ENCODE assay signal across 24 cellular contexts in genomic region chr17:64085650-64086005, GRCh38. TPM values are rescaled to one million over a fixed set of nuclear protein-coding genes. Genes with fewer than 3 reads are reported as not detected.
DNase-seq lines count a peak whose midpoint lies in the region; ATAC-seq and TF ChIP-seq lines count a peak whose summit lies in the region.
"Had no signal": no experiment of that assay in that cellular context is flagged by ENCODE, and none has a peak within 500 bp of the region (broad histone marks: within the 10 kb centered on the region; RNA-seq: fewer than 3 reads in every experiment).

No MANE protein-coding gene starts in this region.

- H3K9me3 ChIP-seq in PC-9 (ENCODE audit: insufficient read depth, low read depth) (no peaks in the 10 kb centered on the region), neutrophil (no peaks in the 10 kb centered on the region)
- H3K9me3 ChIP-seq: BLaER1, psoas muscle had no signal

- H3K36me3 Mint-ChIP-seq in GM23338 (ENCODE audit: low read depth) = no peaks in the 10 kb centered on the region

- H3K9me3 Mint-ChIP-seq in GM23338 = no peaks in the 10 kb centered on the region
- H3K9me3 Mint-ChIP-seq: activated CD4-positive, alpha-beta T cell treated with anti-CD3 and anti-CD28 coated beads, Interleukin-2, amount 10 ng/mL, durations not matched to agents 7 days and 5 days; activated naive CD4-positive, alpha-beta T cell treated with anti-CD3 and anti-CD28 coated beads for 36 hours; IgD-negative memory B cell had no signal

- CTCF ChIA-PET in PC-9 (lab: Charles Lee) = no interaction called here

- H4K20me1 ChIP-seq in GM23338 (replicated peaks; ENCODE audit: insufficient read depth) (no peaks in the 10 kb centered on the region), PC-9 (ENCODE audit: insufficient read depth) (no peaks in the 10 kb centered on the region)
- H4K20me1 ChIP-seq: BLaER1 had no signal

- H3K27me3 Mint-ChIP-seq in GM23338 (ENCODE audit: insufficient read depth, low read depth, poor library complexity) = no peaks in the 10 kb centered on the region
- H3K27me3 Mint-ChIP-seq: activated CD4-positive, alpha-beta T cell treated with anti-CD3 and anti-CD28 coated beads, Interleukin-2, amount 10 ng/mL, durations not matched to agents 7 days and 5 days; IgD-negative memory B cell had no signal

- BruUV-seq in PC-9 (replicated peaks; lab: Mats Ljungman, UMichigan) = no TSS peak

- intact Hi-C loops in PC-9 (cut with micrococcal nuclease; ENCODE audit: unreplicated experiment) = no loop called here

- TF ChIP-seq CTCF in GM23338 (conservative IDR thresholded peaks at IDR 0.05; ENCODE audit: low read depth in 2 of 2) (no peak), PC-9 (conservative IDR thresholded peaks at IDR 0.05) (no peak), neutrophil (IDR thresholded peaks at IDR 0.05) (no peak)

- H3K79me2 ChIP-seq in GM23338 (replicated peaks; ENCODE audit: insufficient read depth) (no peaks in the 10 kb centered on the region), PC-9 (ENCODE audit: low read depth) (peaks cover 52% of the 10 kb centered on the region)

- POLR2A ChIA-PET in PC-9 (lab: Charles Lee; ENCODE audit: unreplicated experiment) = interaction anchor here (0.5 kb wide), 1 partner anchor 325 kb away, joined by 3 read pairs; no protein-coding TSS in a partner anchor

- no peaks in the 10 kb centered on the region for H3K27me3 ChIP-seq in GM23338 (ENCODE audit: insufficient read depth)
- no peaks in the 10 kb centered on the region for H3K27me3 ChIP-seq in PC-9 (ENCODE audit: insufficient read depth, low read depth)
- no peaks in the 10 kb centered on the region for H3K27me3 ChIP-seq in neutrophil
- H3K27me3 ChIP-seq: BLaER1, SJSA1 had no signal

- peaks cover 15% of the 10 kb centered on the region for H3K4me1 Mint-ChIP-seq in GM23338

- DNase-seq in GM23338 (ENCODE audit: low spot score) (no peak), PC-9 (no peak), erythroblast (lab: John Stamatoyannopoulos, UW) (peak; percentile 39 to 56), NCI-H69 (lab: John Stamatoyannopoulos, UW) (no peak), NCI-H1417 (lab: John Stamatoyannopoulos, UW) (no peak)
- DNase-seq: activated CD4-positive, alpha-beta T cell treated with anti-CD3 and anti-CD28 coated beads, Interleukin-2, amount 10 ng/mL, durations not matched to agents 7 days and 5 days; activated naive CD4-positive, alpha-beta T cell treated with anti-CD3 and anti-CD28 coated beads for 36 hours; activated T-cell treated with anti-CD3 and anti-CD28 coated beads, Interleukin-2, amount 50 U/mL, for 48 hours; aorta; Calu3; dermis blood vessel endothelial cell; DND-41; glutamatergic neuron; NCI-H1436 treated with DMSO at 0.1 percent for 48 hours; NCI-H446 treated with DMSO at 0.1 percent for 48 hours; psoas muscle; stimulated activated CD4-positive, alpha-beta T cell treated with anti-CD3 and anti-CD28 coated beads, Interleukin-1b, Interleukin-23, amount 100 ng/mL, for 48 hours; T-helper 1 cell had no signal

- H3K9me2 ChIP-seq in GM23338 (ENCODE audit: insufficient read depth) (no peaks in the 10 kb centered on the region), PC-9 (ENCODE audit: insufficient read depth) (no peaks in the 10 kb centered on the region)

- peaks cover 11% of the 10 kb centered on the region for H3K4me1 ChIP-seq in GM23338 (ENCODE audit: insufficient read depth)
- peaks cover 87% of the 10 kb centered on the region for H3K4me1 ChIP-seq in PC-9 (replicated peaks; ENCODE audit: insufficient read depth)
- peaks cover 38 to 48% of the 10 kb centered on the region in 2 experiments for H3K4me1 ChIP-seq in neutrophil (ENCODE audit: control insufficient read depth in 1 of 2, insufficient read depth in 1 of 2, low read depth in 1 of 2, low read length in 1 of 2)

- no peak for TF ChIP-seq POLR2A in erythroblast (IDR thresholded peaks at IDR 0.05; ENCODE audit: low read length)

- ATAC-seq in GM23338 = no peak
- no peak for ATAC-seq in GM21381 (IDR thresholded peaks at IDR 0.05; ENCODE audit: unreplicated experiment)
- no peak for ATAC-seq in activated CD4-positive, CD25-positive, alpha-beta regulatory T cell treated with anti-CD3 and anti-CD28 coated beads, Interleukin-2, amount 50 U/mL, for 24 hours

- H3K4me3 ChIP-seq in GM23338 (no peak overlapping the region), PC-9 (no peak overlapping the region), neutrophil (ENCODE audit: low read depth in 1 of 2, low read length in 1 of 2) (no peak overlapping the region)
- H3K4me3 ChIP-seq: BLaER1, psoas muscle, SJSA1 had no signal

- H3K27ac ChIP-seq in GM23338 (ENCODE audit: low read depth) (no peak overlapping the region), PC-9 (peak overlapping the region; percentile 99), neutrophil (peak overlapping the region; percentile 99)
- H3K27ac ChIP-seq: BLaER1, psoas muscle, SJSA1 had no signal

- H3K36me3 ChIP-seq in GM23338 (ENCODE audit: insufficient read depth) (no peaks in the 10 kb centered on the region), PC-9 (ENCODE audit: low read depth) (no peaks in the 10 kb centered on the region), neutrophil (no peaks in the 10 kb centered on the region)
- H3K36me3 ChIP-seq: BLaER1, SJSA1 had no signal

- no peak overlapping the region for H3K27ac Mint-ChIP-seq in GM23338
- H3K27ac Mint-ChIP-seq: activated CD4-positive, alpha-beta T cell treated with anti-CD3 and anti-CD28 coated beads, Interleukin-2, amount 10 ng/mL, durations not matched to agents 7 days and 5 days; activated naive CD4-positive, alpha-beta T cell treated with anti-CD3 and anti-CD28 coated beads for 36 hours; IgD-negative memory B cell had no signal

- H2AFZ ChIP-seq in GM23338 (peak overlapping the region; percentile 52; the same call in 1 of the 2 replicates), PC-9 (no peak overlapping the region)

- no peak overlapping the region for H3K4me3 Mint-ChIP-seq in GM23338
- H3K4me3 Mint-ChIP-seq: activated CD4-positive, alpha-beta T cell treated with anti-CD3 and anti-CD28 coated beads, Interleukin-2, amount 10 ng/mL, durations not matched to agents 7 days and 5 days; activated naive CD4-positive, alpha-beta T cell treated with anti-CD3 and anti-CD28 coated beads for 36 hours; IgD-negative memory B cell had no signal

- H3K4me2 ChIP-seq in GM23338 (peak overlapping the region; percentile 39; the same call in 1 of the 2 replicates), PC-9 (peak overlapping the region; percentile 77)
- H3K4me2 ChIP-seq: BLaER1 had no signal

- H3F3A ChIP-seq in GM23338 (replicated peaks; ENCODE audit: low read depth) = no peaks in the 10 kb centered on the region
- H3F3A ChIP-seq in PC-9 (ENCODE audit: insufficient read depth, low read depth) = peaks cover 70% of the 10 kb centered on the region

TF ChIP-seq in GM23338, 12 proteins besides CTCF, POLR2A, EP300 and RAD21:
- TF ChIP-seq STAT1 (IDR thresholded peaks at IDR 0.05; ENCODE audit: unreplicated experiment) (no peak), ZNF331 (CRISPR knock-in tag; IDR thresholded peaks at IDR 0.05; ENCODE audit: low read depth) (no peak), POLR2AphosphoS5 (IDR thresholded peaks at IDR 0.05; ENCODE audit: low read depth) (no peak), EZH2phosphoT487 (IDR thresholded peaks at IDR 0.05; ENCODE audit: unreplicated experiment) (no peak), EZH2 (IDR thresholded peaks at IDR 0.05; ENCODE audit: low read depth, unreplicated experiment) (no peak), REST (IDR thresholded peaks at IDR 0.05; ENCODE audit: unreplicated experiment) (no peak)
- TF ChIP-seq, protein P1, sequence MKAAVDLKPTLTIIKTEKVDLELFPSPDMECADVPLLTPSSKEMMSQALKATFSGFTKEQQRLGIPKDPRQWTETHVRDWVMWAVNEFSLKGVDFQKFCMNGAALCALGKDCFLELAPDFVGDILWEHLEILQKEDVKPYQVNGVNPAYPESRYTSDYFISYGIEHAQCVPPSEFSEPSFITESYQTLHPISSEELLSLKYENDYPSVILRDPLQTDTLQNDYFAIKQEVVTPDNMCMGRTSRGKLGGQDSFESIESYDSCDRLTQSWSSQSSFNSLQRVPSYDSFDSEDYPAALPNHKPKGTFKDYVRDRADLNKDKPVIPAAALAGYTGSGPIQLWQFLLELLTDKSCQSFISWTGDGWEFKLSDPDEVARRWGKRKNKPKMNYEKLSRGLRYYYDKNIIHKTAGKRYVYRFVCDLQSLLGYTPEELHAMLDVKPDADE (IDR thresholded peaks at IDR 0.05) = no peak

RNA-seq across cellular contexts. Expression of gene ERN1, which starts 44.3 kb away (rescaled TPM):
- total RNA-seq in GM23338 (2014; rRNA removed; shearing (Covaris generic)) = 4.1 and 5.9 TPM in 2 replicates
- 4.2 and 7.5 TPM in 2 replicates for polyA plus RNA-seq in GM23338 (2016; fragmentation: Nextera tagmentation; extraction: Ambion mirVana)
- 9.2 and 11.7 TPM in 2 replicates for total RNA-seq in PC-9 (2021)

Comparison
In these comparisons a context has a peak if more than half of its experiments do, and no peak if none do; other contexts are left out.
1. DNase-seq: peak in erythroblast (2 of 2); none in GM23338 (single experiment), PC-9 (0 of 2), NCI-H69 (single experiment) and NCI-H1417 (0 of 3).